9 cellular contexts compared by ENCODE assay signal in the genomic region with DNA sequence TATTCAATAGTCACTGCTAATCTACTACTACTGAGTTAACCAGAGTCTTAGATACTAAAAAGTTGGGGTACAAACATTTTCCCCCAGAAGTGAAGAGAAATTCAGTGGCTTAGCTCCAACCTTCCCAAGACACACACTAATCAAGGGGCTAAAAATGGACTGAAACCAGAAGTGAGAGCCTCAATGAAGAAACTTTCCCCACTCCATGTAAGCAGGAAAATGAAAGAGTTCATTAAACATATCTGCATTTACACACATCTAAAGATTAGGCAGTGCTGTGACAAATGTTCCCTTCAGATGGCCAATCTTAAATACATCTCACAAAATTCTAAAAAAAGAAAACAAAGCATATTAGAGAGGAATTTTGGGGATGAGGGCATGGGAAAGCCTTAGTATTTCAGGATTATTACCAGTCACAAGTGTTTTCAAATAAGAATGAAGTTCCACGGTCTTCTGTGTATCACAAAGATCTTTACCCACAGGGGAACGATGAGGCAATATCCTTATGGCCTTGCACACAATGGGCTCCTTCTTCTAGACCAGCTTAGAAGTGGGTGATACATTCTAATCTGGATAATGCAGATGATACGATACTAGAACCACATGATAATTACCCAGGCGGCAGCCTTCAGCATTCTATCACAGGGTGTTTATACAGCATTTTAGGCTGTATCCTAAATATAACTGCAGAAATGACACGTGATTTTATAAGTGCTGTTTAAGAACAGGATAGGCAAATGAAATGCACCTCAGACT. TPM values are rescaled to one million over a fixed set of nuclear protein-coding genes. Genes with fewer than 3 reads are reported as not detected.
DNase-seq lines count a peak whose midpoint lies in the region; ATAC-seq lines count a peak whose summit lies in the region.
"Had no signal": no experiment of that assay in that cellular context is flagged by ENCODE, and none has a peak within 500 bp of the region (broad histone marks: within the 10 kb centered on the region; RNA-seq: fewer than 3 reads in every experiment).

No MANE protein-coding gene starts in this region.

- peak overlapping the region; percentile 100 for H3K27ac Mint-ChIP-seq in activated naive CD4-positive, alpha-beta T cell treated with anti-CD3 and anti-CD28 coated beads, Interleukin-2, amount 50 U/mL, for 24 hours

- no peaks in the 10 kb centered on the region for H3K4me1 ChIP-seq in mesenchymal stem cell (ENCODE audit: control insufficient read depth, insufficient read depth, low read depth, low read length)

- H3K36me3 ChIP-seq in mesenchymal stem cell (ENCODE audit: control insufficient read depth in 1 of 2, insufficient read depth in 2 of 2, low read depth in 1 of 2, low read length in 2 of 2), result no peaks in the 10 kb centered on the region

- H3K27me3 Mint-ChIP-seq in activated naive CD4-positive, alpha-beta T cell treated with anti-CD3 and anti-CD28 coated beads, Interleukin-2, amount 50 U/mL, for 24 hours, result no peaks in the 10 kb centered on the region

- no peak overlapping the region for H3K4me3 ChIP-seq in mesenchymal stem cell (ENCODE audit: insufficient read depth in 1 of 2, low read depth in 1 of 2, low read length in 2 of 2)

- H2BK120ac ChIP-seq in mesenchymal stem cell (ENCODE audit: low read depth, low read length), result no peak overlapping the region

- DNase-seq in NCI-H1436 (lab: John Stamatoyannopoulos, UW) (peak; percentile 16), NCI-H1436 treated with DMSO at 0.1 percent for 48 hours (lab: John Stamatoyannopoulos, UW) (no peak), putamen (ENCODE audit: low spot score) (peak; percentile 43), mesenchymal stem cell (no peak), NCI-H187 treated with DMSO at 0.1 percent for 48 hours (lab: John Stamatoyannopoulos, UW) (no peak), posterior vena cava (ENCODE audit: low spot score) (no peak)

- H2AFZ ChIP-seq in mesenchymal stem cell (ENCODE audit: low read depth, low read length), result no peak overlapping the region

- H3K18ac ChIP-seq in mesenchymal stem cell (ENCODE audit: low read depth in 1 of 2, low read length in 2 of 2), result no peak overlapping the region

- no peak overlapping the region for H3K9ac ChIP-seq in mesenchymal stem cell (ENCODE audit: low read length)

- H3K4ac ChIP-seq in mesenchymal stem cell (ENCODE audit: low read depth in 1 of 2, low read length in 2 of 2), result no peak overlapping the region

- H2AK5ac ChIP-seq in mesenchymal stem cell (ENCODE audit: low read length, severe bottlenecking), result no peak overlapping the region

- H2BK12ac ChIP-seq in mesenchymal stem cell (ENCODE audit: low read length in 2 of 2), result no peak overlapping the region

- H3K4me3 Mint-ChIP-seq in activated naive CD4-positive, alpha-beta T cell treated with anti-CD3 and anti-CD28 coated beads, Interleukin-2, amount 50 U/mL, for 24 hours, result peak overlapping the region; percentile 92

- peaks cover 94% of the 10 kb centered on the region for H3K4me1 Mint-ChIP-seq in activated naive CD4-positive, alpha-beta T cell treated with anti-CD3 and anti-CD28 coated beads, Interleukin-2, amount 50 U/mL, for 24 hours

- WGBS in mesenchymal stem cell, result 82% methylated on average over 2 of the region's 5 CpGs

- ATAC-seq in HG03378 (IDR thresholded peaks at IDR 0.05; ENCODE audit: unreplicated experiment), result peak; percentile 32

- no peaks in the 10 kb centered on the region for H3K9me3 ChIP-seq in mesenchymal stem cell (ENCODE audit: control insufficient read depth, low read length)

- H2BK15ac ChIP-seq in mesenchymal stem cell (ENCODE audit: low read depth, poor library complexity, severe bottlenecking), result no peak overlapping the region

- no peaks in the 10 kb centered on the region for H3K9me3 Mint-ChIP-seq in activated naive CD4-positive, alpha-beta T cell treated with anti-CD3 and anti-CD28 coated beads, Interleukin-2, amount 50 U/mL, for 24 hours

- H4K8ac ChIP-seq in mesenchymal stem cell (ENCODE audit: low read length), result no peak overlapping the region

- intact Hi-C loops in posterior vena cava (cut with DNase I), result no loop called here

- H3K27ac ChIP-seq in mesenchymal stem cell (ENCODE audit: low read length, poor library complexity, severe bottlenecking), result no peak overlapping the region
- H3K27ac ChIP-seq: 22Rv1 had no signal

- no peak overlapping the region for H4K91ac ChIP-seq in mesenchymal stem cell (ENCODE audit: low read length)

- no peak overlapping the region for H3K23ac ChIP-seq in mesenchymal stem cell (ENCODE audit: low read length in 2 of 2)

- peaks cover 19% of the 10 kb centered on the region for H3K36me3 Mint-ChIP-seq in activated naive CD4-positive, alpha-beta T cell treated with anti-CD3 and anti-CD28 coated beads, Interleukin-2, amount 50 U/mL, for 24 hours

- no peak overlapping the region for H3K14ac ChIP-seq in mesenchymal stem cell (ENCODE audit: low read length in 2 of 2)

- H3K79me1 ChIP-seq in mesenchymal stem cell (replicated peaks; ENCODE audit: low read length, poor library complexity, severe bottlenecking), result peaks cover 11% of the 10 kb centered on the region

- H2BK5ac ChIP-seq in mesenchymal stem cell (ENCODE audit: low read depth, low read length, poor library complexity, severe bottlenecking), result no peak overlapping the region

- no peaks in the 10 kb centered on the region for H3K27me3 ChIP-seq in mesenchymal stem cell (ENCODE audit: control insufficient read depth in 1 of 2, insufficient read depth in 1 of 2, low read length in 2 of 2)

- H3K4me2 ChIP-seq in mesenchymal stem cell (ENCODE audit: low read length, poor library complexity, severe bottlenecking), result no peak overlapping the region

RNA-seq across cellular contexts. Expression of a gene that starts 17.1 kb away (rescaled TPM):
- 2.4 TPM for polyA plus RNA-seq in mesenchymal stem cell (2013, experiment 1 of 2)
- 2.8 TPM for polyA plus RNA-seq in mesenchymal stem cell (2013, experiment 2 of 2)
- total RNA-seq in posterior vena cava, result 10 to 100 TPM; 21.2 to 24.5 TPM

Comparison
In these comparisons a context has a peak if more than half of its experiments do, and no peak if none do; other contexts are left out.
1. DNase-seq: peak in NCI-H1436 (single experiment) and putamen (single experiment); none in NCI-H1436 treated with DMSO at 0.1 percent for 48 hours (single experiment), mesenchymal stem cell (single experiment), NCI-H187 treated with DMSO at 0.1 percent for 48 hours (single experiment) and posterior vena cava (single experiment).